In genomic region chr1:53899708-53900107, GRCh38 we compare ENCODE assay signal across 22 cellular contexts. TPM values are rescaled to one million over a fixed set of nuclear protein-coding genes. Genes with fewer than 3 reads are reported as not detected.
"Had no signal": no experiment of that assay in that cellular context is flagged by ENCODE, and none has a peak within 500 bp of the region (broad histone marks: within the 10 kb centered on the region; RNA-seq: fewer than 3 reads in every experiment).

No MANE protein-coding gene starts in this region.

- H3K9me3 ChIP-seq: ascending aorta, body of pancreas, MG63 had no signal

- H3K4me3 Mint-ChIP-seq: activated B cell treated with CpG ODN at 0.5 μM for 24 hours; activated CD4-positive, alpha-beta memory T cell treated with anti-CD3 and anti-CD28 coated beads for 36 hours; activated CD4-positive, alpha-beta T cell treated with anti-CD3 and anti-CD28 coated beads, Interleukin-2, amount 10 ng/mL, durations not matched to agents 7 days and 5 days; activated naive CD8-positive, alpha-beta T cell treated with anti-CD3 and anti-CD28 coated beads, Interleukin-2, amount 50 U/mL, for 24 hours; activated T-cell treated with anti-CD3 and anti-CD28 coated beads, Interleukin-2, amount 50 U/mL, for 4 hours; T-helper 1 cell treated with Interleukin-12 subunit alpha and Interleukin-12 subunit beta and Interleukin-4 antibody, amounts not matched to agents 30 μg/mL and 1 μg/mL, for 36 hours had no signal

- H3K27me3 ChIP-seq: ascending aorta, body of pancreas, MG63 had no signal

- H3K4me1 Mint-ChIP-seq: activated B cell treated with CpG ODN at 0.5 μM for 24 hours had no signal

- H3K36me3 ChIP-seq: ascending aorta, MG63 had no signal

- H3K36me3 Mint-ChIP-seq: activated CD4-positive, alpha-beta memory T cell treated with anti-CD3 and anti-CD28 coated beads for 36 hours; activated naive CD4-positive, alpha-beta T cell treated with anti-CD3 and anti-CD28 coated beads, Interleukin-2, amount 50 U/mL, for 72 hours had no signal

- H3K9me3 Mint-ChIP-seq: activated B cell treated with CpG ODN at 0.5 μM for 24 hours; activated CD4-positive, alpha-beta memory T cell treated with anti-CD3 and anti-CD28 coated beads for 36 hours; activated CD4-positive, alpha-beta T cell treated with anti-CD3 and anti-CD28 coated beads, Interleukin-2, amount 10 ng/mL, durations not matched to agents 7 days and 5 days; activated naive CD4-positive, alpha-beta T cell treated with anti-CD3 and anti-CD28 coated beads, Interleukin-2, amount 50 U/mL, for 72 hours; activated naive CD8-positive, alpha-beta T cell treated with anti-CD3 and anti-CD28 coated beads, Interleukin-2, amount 50 U/mL, for 24 hours; activated T-cell treated with anti-CD3 and anti-CD28 coated beads, Interleukin-2, amount 50 U/mL, for 4 hours; T-helper 1 cell treated with Interleukin-12 subunit alpha and Interleukin-12 subunit beta and Interleukin-4 antibody, amounts not matched to agents 30 μg/mL and 1 μg/mL, for 36 hours had no signal

- ATAC-seq: activated naive CD4-positive, alpha-beta T cell treated with anti-CD3 and anti-CD28 coated beads, Interleukin-2, amount 50 U/mL, for 72 hours; activated naive CD8-positive, alpha-beta T cell treated with anti-CD3 and anti-CD28 coated beads, Interleukin-2, amount 50 U/mL, for 24 hours; activated T-cell treated with anti-CD3 and anti-CD28 coated beads, Interleukin-2, amount 50 U/mL, for 4 hours had no signal

- H3K27ac Mint-ChIP-seq: activated B cell treated with CpG ODN at 0.5 μM for 24 hours; activated CD4-positive, alpha-beta memory T cell treated with anti-CD3 and anti-CD28 coated beads for 36 hours; activated CD4-positive, alpha-beta T cell treated with anti-CD3 and anti-CD28 coated beads, Interleukin-2, amount 10 ng/mL, durations not matched to agents 7 days and 5 days; activated naive CD4-positive, alpha-beta T cell treated with anti-CD3 and anti-CD28 coated beads, Interleukin-2, amount 50 U/mL, for 72 hours; activated naive CD8-positive, alpha-beta T cell treated with anti-CD3 and anti-CD28 coated beads, Interleukin-2, amount 50 U/mL, for 24 hours; T-helper 1 cell treated with Interleukin-12 subunit alpha and Interleukin-12 subunit beta and Interleukin-4 antibody, amounts not matched to agents 30 μg/mL and 1 μg/mL, for 36 hours had no signal

- H3K27ac ChIP-seq: body of pancreas had no signal

- H3K4me3 ChIP-seq: ascending aorta, body of pancreas, MG63 had no signal

- DNase-seq: activated B cell treated with CpG ODN at 0.5 μM for 24 hours; activated CD4-positive, alpha-beta memory T cell treated with anti-CD3 and anti-CD28 coated beads for 36 hours; activated CD4-positive, alpha-beta T cell treated with anti-CD3 and anti-CD28 coated beads for 1 hour; activated CD4-positive, alpha-beta T cell treated with anti-CD3 and anti-CD28 coated beads, Interleukin-2, amount 10 ng/mL, durations not matched to agents 7 days and 5 days; activated CD8-positive, alpha-beta memory T cell treated with anti-CD3 and anti-CD28 coated beads for 24 hours; activated effector memory CD4-positive, alpha-beta T cell treated with anti-CD3 and anti-CD28 coated beads, Interleukin-2, amount 50 U/mL, for 16 hours; activated naive CD4-positive, alpha-beta T cell treated with Interleukin-2 at 50 U/mL for 16 hours; activated naive CD8-positive, alpha-beta T cell treated with anti-CD3 and anti-CD28 coated beads, Interleukin-2, amount 50 U/mL, for 24 hours; activated T-cell treated with anti-CD3 and anti-CD28 coated beads, Interleukin-2, amount 50 U/mL, for 4 hours; amniotic stem cell; KG1; MV-4-11; NCI-H1417 treated with DMSO at 0.1 percent for 48 hours; NCI-H1694 treated with DMSO at 0.1 percent for 48 hours; NCI-H524; T-helper 9 cell had no signal

- H3K27me3 Mint-ChIP-seq: activated CD4-positive, alpha-beta T cell treated with anti-CD3 and anti-CD28 coated beads, Interleukin-2, amount 10 ng/mL, durations not matched to agents 7 days and 5 days had no signal

RNA-seq across cellular contexts. Expression of gene DIO1, which starts 5.7 kb away (rescaled TPM):
- total RNA-seq: activated B cell treated with CpG ODN at 0.5 μM for 24 hours; activated CD4-positive, alpha-beta memory T cell treated with anti-CD3 and anti-CD28 coated beads for 36 hours; activated CD4-positive, alpha-beta T cell treated with anti-CD3 and anti-CD28 coated beads, Interleukin-2, amount 10 ng/mL, durations not matched to agents 7 days and 5 days; activated naive CD4-positive, alpha-beta T cell treated with anti-CD3 and anti-CD28 coated beads, Interleukin-2, amount 50 U/mL, for 72 hours; activated T-cell treated with anti-CD3 and anti-CD28 coated beads, Interleukin-2, amount 50 U/mL, for 4 hours; ascending aorta; body of pancreas; SK-MEL-5 had no signal

RNA-seq across cellular contexts. Expression of gene IFT25, which starts 45.8 kb away (rescaled TPM):
- total RNA-seq: ascending aorta had no signal
